ENCODE assay signal across 8 cellular contexts in genomic region chr3:20056727-20057611, GRCh38. TPM values are rescaled to one million over a fixed set of nuclear protein-coding genes. Genes with fewer than 3 reads are reported as not detected.
DNase-seq lines count a peak whose midpoint lies in the region; ATAC-seq and TF ChIP-seq lines count a peak whose summit lies in the region.

No MANE protein-coding gene starts in this region.

- H3K4me1 ChIP-seq in BLaER1 treated with 17β-estradiol and CSF1 and Interleukin-3, amounts not matched to agents 10 nM and 100 nM = peaks cover 24 to 69% (median 41%) of the 10 kb centered on the region in 10 experiments
- H3K4me1 ChIP-seq in PC-3 (ENCODE audit: insufficient read depth, low read length) (peaks cover 52% of the 10 kb centered on the region), spleen (peaks cover 36 to 92% (median 69%) of the 10 kb centered on the region in 6 donors)

- H3K27me3 ChIP-seq in BLaER1 treated with 17β-estradiol and CSF1 and Interleukin-3, amounts not matched to agents 10 nM and 100 nM = no peaks in the 10 kb centered on the region
- H3K27me3 ChIP-seq in PC-3 (ENCODE audit: low read length) (no peaks in the 10 kb centered on the region), spleen (replicated peaks in 1 of 7) (no peaks in the 10 kb centered on the region)

- no TSS peak for BruUV-seq in PC-3 (replicated peaks; lab: Mats Ljungman, UMichigan)

- peak overlapping the region in 5 of 11 experiments; percentile 13 to 61 (median 37); a peak in 7 of 22 replicates for H3K4me2 ChIP-seq in BLaER1 treated with 17β-estradiol and CSF1 and Interleukin-3, amounts not matched to agents 10 nM and 100 nM
- H3K4me2 ChIP-seq in PC-3 (ENCODE audit: low read length) = peak overlapping the region; percentile 78

- peaks cover 0 to 21% (median 6%) of the 10 kb centered on the region in 11 experiments; a peak in 8 of 22 replicates for H3K9me3 ChIP-seq in BLaER1 treated with 17β-estradiol and CSF1 and Interleukin-3, amounts not matched to agents 10 nM and 100 nM (replicated peaks in 1 of 11)
- H3K9me3 ChIP-seq in PC-3 (ENCODE audit: low read length) (no peaks in the 10 kb centered on the region), spleen (no peaks in the 10 kb centered on the region)

- in situ Hi-C loops in GM13977 (cut with MboI; ENCODE audit: low pct_unique_long_range_greater_than_20kb, low sequenced_read_pairs, unreplicated experiment) = no loop called here

- no peaks in the 10 kb centered on the region for H3K36me3 ChIP-seq in BLaER1 treated with 17β-estradiol and CSF1 and Interleukin-3, amounts not matched to agents 10 nM and 100 nM
- H3K36me3 ChIP-seq in PC-3 (ENCODE audit: low read depth, low read length) (no peaks in the 10 kb centered on the region), spleen (no peaks in the 10 kb centered on the region)

- H3K9me2 ChIP-seq in PC-3 (replicated peaks; ENCODE audit: low read length) = no peaks in the 10 kb centered on the region

- CTCF ChIA-PET in PC-3 (lab: Charles Lee) = no interaction called here

- no peak overlapping the region for H3K9ac ChIP-seq in BLaER1 treated with 17β-estradiol and CSF1 and Interleukin-3, amounts not matched to agents 10 nM and 100 nM
- peak overlapping the region; percentile 39 for H3K9ac ChIP-seq in PC-3 (ENCODE audit: low read length)

- ATAC-seq in GM21423 (IDR thresholded peaks at IDR 0.05; ENCODE audit: unreplicated experiment) (peak; percentile 22), PC-3 (peak; percentile 64)

- no peaks in the 10 kb centered on the region for H3K79me2 ChIP-seq in PC-3 (ENCODE audit: low read length)

- POLR2A ChIA-PET in PC-3 (lab: Charles Lee; ENCODE audit: unreplicated experiment) = interaction anchor here (0.6 kb wide), 1 partner anchor 129 kb away, joined by 3 read pairs; the partner anchor contains the start of gene SGO1

- H2AFZ ChIP-seq in PC-3 (ENCODE audit: low read length) = no peak overlapping the region

- no peak for TF ChIP-seq CTCF in PC-3 (conservative IDR thresholded peaks at IDR 0.05; ENCODE audit: low read depth, low read length)
- no peak for TF ChIP-seq CTCF in spleen (IDR thresholded peaks at IDR 0.05 in 8 of 11, conservative IDR thresholded peaks at IDR 0.05 in 3 of 11)
- no peak for TF ChIP-seq CTCF in GM13977 (IDR thresholded peaks at IDR 0.05; ENCODE audit: extremely low read depth, insufficient read depth, missing control alignments)

- H3K27ac ChIP-seq in BLaER1 treated with 17β-estradiol and CSF1 and Interleukin-3, amounts not matched to agents 10 nM and 100 nM = peak overlapping the region in 8 of 11 experiments; percentile 5 to 37 (median 22); a peak in 5 of 22 replicates
- H3K27ac ChIP-seq in PC-3 (ENCODE audit: low read length) (peak overlapping the region; percentile 87), spleen (peak overlapping the region in 7 of 8 donors; percentile 30 to 87 (median 79))

- H3K4me3 ChIP-seq in BLaER1 treated with 17β-estradiol and CSF1 and Interleukin-3, amounts not matched to agents 10 nM and 100 nM = no peak overlapping the region
- H3K4me3 ChIP-seq in PC-3 (ENCODE audit: low read length) (peak overlapping the region; percentile 40; the same call in 1 of the 2 replicates), spleen (no peak overlapping the region)

- H4K20me1 ChIP-seq in BLaER1 treated with 17β-estradiol and CSF1 and Interleukin-3, amounts not matched to agents 10 nM and 100 nM = peaks cover 0 to 4% (median 0%) of the 10 kb centered on the region in 11 experiments; a peak in 2 of 22 replicates
- no peaks in the 10 kb centered on the region for H4K20me1 ChIP-seq in PC-3 (ENCODE audit: low read length)

- intact Hi-C loops in PC-3 (cut with micrococcal nuclease) (loop anchor here (1.0 to 5.0 kb wide), 3 partner anchors 10 to 55 kb away; no protein-coding TSS in a partner anchor), spleen (cut with DNase I; ENCODE audit: low total_unique reads) (no loop called here)

- no peak for TF ChIP-seq POLR2A in spleen (IDR thresholded peaks at IDR 0.05)

- peak; percentile 98 for DNase-seq in PC-3
- DNase-seq in fibroblast of the conjunctiva (ENCODE audit: low read depth) = peak; percentile 51
- DNase-seq in spleen = no peak
- DNase-seq in NCI-H2029 treated with DMSO at 0.1 percent for 48 hours (lab: John Stamatoyannopoulos, UW) = no peak
- no peak for DNase-seq in SHP77 treated with DMSO at 0.1 percent for 48 hours (lab: John Stamatoyannopoulos, UW)
- DNase-seq in GM13977 (ENCODE audit: low spot score) = no peak

- WGBS in spleen, 5 donors = 39 to 63% (median 51%) methylated on average over 5 of the region's 5 CpGs

- H3F3A ChIP-seq in PC-3 (ENCODE audit: low read length, unreplicated experiment) = no peaks in the 10 kb centered on the region

RNA-seq across cellular contexts. Expression of gene KAT2B, which starts 16.7 kb away (rescaled TPM):
- total RNA-seq in PC-3 (2014; rRNA removed) (10.9 and 11.9 TPM in 2 replicates), spleen (10 to 100 TPM; 39.1 to 64.3 (median 58.0) TPM)
- polyA plus RNA-seq in spleen = 10 to 100 TPM; 13.6 to 17.6 (median 14.9) TPM

RNA-seq across cellular contexts. Expression of gene PP2D1, which starts 44.9 kb away (rescaled TPM):
- total RNA-seq in PC-3 (2014; rRNA removed) (not detected in 2 replicates), spleen (not detected)
- polyA plus RNA-seq in spleen = not detected

Comparison
In these comparisons a context has a peak if more than half of its experiments do, and no peak if none do; other contexts are left out.
1. H3K27ac ChIP-seq: peak in every context shown above with its lines; median percentile 87 in PC-3; 79 in spleen; 22 in BLaER1 treated with 17β-estradiol and CSF1 and Interleukin-3, amounts not matched to agents 10 nM and 100 nM.
2. DNase-seq: peak in PC-3 (single experiment) and fibroblast of the conjunctiva (single experiment); none in spleen (single experiment), NCI-H2029 treated with DMSO at 0.1 percent for 48 hours (single experiment), SHP77 treated with DMSO at 0.1 percent for 48 hours (single experiment) and GM13977 (single experiment).